ENCODE assay signal across 23 cellular contexts in genomic region chr11:30012346-30012745, GRCh38. TPM values are rescaled to one million over a fixed set of nuclear protein-coding genes. Genes with fewer than 3 reads are reported as not detected.
A peak's percentile ranks its signal among the peaks of the same experiment; 100 is the strongest.
DNase-seq lines count a peak whose midpoint lies in the region; ATAC-seq and TF ChIP-seq lines count a peak whose summit lies in the region.
"Had no signal": no experiment of that assay in that cellular context is flagged by ENCODE, and none has a peak within 500 bp of the region (broad histone marks: within the 10 kb centered on the region; RNA-seq: fewer than 3 reads in every experiment).

No MANE protein-coding gene starts in this region.

- no peak for TF ChIP-seq POLR2A in breast epithelium (IDR thresholded peaks at IDR 0.05)

- H3K4me2 ChIP-seq in neural progenitor cell, result no peak overlapping the region
- H3K4me2 ChIP-seq: A549; BLaER1 treated with 17β-estradiol and CSF1 and Interleukin-3, amounts not matched to agents 10 nM and 100 nM had no signal

- H3K9ac ChIP-seq in neural progenitor cell, result no peak overlapping the region
- H3K9ac ChIP-seq: BLaER1 treated with 17β-estradiol and CSF1 and Interleukin-3, amounts not matched to agents 10 nM and 100 nM had no signal

- no peak overlapping the region for H3K4me3 Mint-ChIP-seq in neural progenitor cell
- H3K4me3 Mint-ChIP-seq: B cell; CD4-positive, alpha-beta T cell; CD8-positive, alpha-beta T cell had no signal

- peaks cover 3% of the 10 kb centered on the region for H3K9me3 Mint-ChIP-seq in neural progenitor cell
- H3K9me3 Mint-ChIP-seq: CD4-positive, alpha-beta T cell; CD8-positive, alpha-beta T cell had no signal

- no peak for ATAC-seq in Right ventricle myocardium inferior
- no peak for ATAC-seq in left cardiac atrium
- ATAC-seq: A549; CD8-positive, alpha-beta T cell; GM12878 had no signal

- H3K27ac ChIP-seq in neural progenitor cell, result no peak overlapping the region
- H3K27ac ChIP-seq in breast epithelium, result no peak overlapping the region
- H3K27ac ChIP-seq: 22Rv1; A549; BLaER1 treated with 17β-estradiol and CSF1 and Interleukin-3, amounts not matched to agents 10 nM and 100 nM; C4-2B had no signal

- H3K36me3 Mint-ChIP-seq in neural progenitor cell, result no peaks in the 10 kb centered on the region
- H3K36me3 Mint-ChIP-seq: CD8-positive, alpha-beta T cell had no signal

- no peak for TF ChIP-seq CTCF in neural progenitor cell (IDR thresholded peaks at IDR 0.05)
- no peak for TF ChIP-seq CTCF in breast epithelium (IDR thresholded peaks at IDR 0.05)

- H3K9me3 ChIP-seq in neural progenitor cell (ENCODE audit: low read depth) (no peaks in the 10 kb centered on the region), breast epithelium (no peaks in the 10 kb centered on the region)
- H3K9me3 ChIP-seq: A549 had no signal

- peaks cover 12% of the 10 kb centered on the region for H3F3A ChIP-seq in neural progenitor cell (ENCODE audit: low read depth)

- no peaks in the 10 kb centered on the region for H3K36me3 ChIP-seq in neural progenitor cell
- no peaks in the 10 kb centered on the region for H3K36me3 ChIP-seq in breast epithelium
- H3K36me3 ChIP-seq: BLaER1 treated with 17β-estradiol and CSF1 and Interleukin-3, amounts not matched to agents 10 nM and 100 nM had no signal

- H3K27me3 Mint-ChIP-seq in neural progenitor cell (ENCODE audit: insufficient read depth, low read depth), result peaks cover 3% of the 10 kb centered on the region
- H3K27me3 Mint-ChIP-seq: B cell had no signal

- DNase-seq in Right ventricle myocardium inferior (ENCODE audit: missing footprints) (peak; percentile 63), left cardiac atrium (no peak), posterior vena cava (ENCODE audit: low spot score) (peak; percentile 58), neural progenitor cell (ENCODE audit: low spot score) (no peak), breast epithelium (ENCODE audit: low spot score in 2 of 2) (no peak)
- DNase-seq: AML-193; CD4-positive, alpha-beta T cell; CD8-positive, alpha-beta T cell; DMS 273 treated with DMSO at 0.1 percent for 48 hours; DMS153; DMS53; DMS79; DND-41; EL; GDM1 had no signal

- no peaks in the 10 kb centered on the region for H3K4me1 Mint-ChIP-seq in neural progenitor cell
- H3K4me1 Mint-ChIP-seq: B cell had no signal

- H2AFZ ChIP-seq in neural progenitor cell (replicated peaks), result no peak overlapping the region

- H3K27ac Mint-ChIP-seq in neural progenitor cell, result no peak overlapping the region
- H3K27ac Mint-ChIP-seq: B cell; CD4-positive, alpha-beta T cell; CD8-positive, alpha-beta T cell had no signal

- no peaks in the 10 kb centered on the region for H3K79me2 ChIP-seq in neural progenitor cell (ENCODE audit: low read depth)

- peaks cover 60% of the 10 kb centered on the region for H3K27me3 ChIP-seq in neural progenitor cell
- H3K27me3 ChIP-seq in breast epithelium, result peaks cover 0 to 34% of the 10 kb centered on the region in 2 donors
- H3K27me3 ChIP-seq: BLaER1 treated with 17β-estradiol and CSF1 and Interleukin-3, amounts not matched to agents 10 nM and 100 nM had no signal

- peaks cover 19% of the 10 kb centered on the region for H3K4me1 ChIP-seq in neural progenitor cell
- H3K4me1 ChIP-seq in breast epithelium, result no peaks in the 10 kb centered on the region
- H3K4me1 ChIP-seq: A549; BLaER1 treated with 17β-estradiol and CSF1 and Interleukin-3, amounts not matched to agents 10 nM and 100 nM had no signal

- intact Hi-C loops in Right ventricle myocardium inferior (cut with DNase I) (no loop called here), left cardiac atrium (cut with DNase I) (no loop called here), posterior vena cava (cut with DNase I) (no loop called here), breast epithelium (cut with DNase I; ENCODE audit: low total_unique reads) (loop anchor here (5.0 kb wide), 1 partner anchor 1370 kb away; no protein-coding TSS in a partner anchor)

- H4K20me1 ChIP-seq in neural progenitor cell (ENCODE audit: low read depth), result no peaks in the 10 kb centered on the region
- H4K20me1 ChIP-seq: BLaER1 treated with 17β-estradiol and CSF1 and Interleukin-3, amounts not matched to agents 10 nM and 100 nM had no signal

- H3K4me3 ChIP-seq in neural progenitor cell, result no peak overlapping the region
- no peak overlapping the region for H3K4me3 ChIP-seq in breast epithelium
- H3K4me3 ChIP-seq: A549; BLaER1 treated with 17β-estradiol and CSF1 and Interleukin-3, amounts not matched to agents 10 nM and 100 nM; GM12878 had no signal

RNA-seq across cellular contexts. Expression of gene KCNA4, which starts 4.5 kb away (rescaled TPM):
- total RNA-seq in Right ventricle myocardium inferior (1.9 TPM), left cardiac atrium (1 to 10 TPM in 1 of 2 donors, under 1 TPM in 1; 0.94 to 1.9 TPM), posterior vena cava (under 1 TPM; 0.32 to 0.71 TPM), neural progenitor cell (ENCODE audit: low replicate concordance) (0.74 and 1.3 TPM in 2 replicates), breast epithelium (1 to 10 TPM in 2 of 3 donors, under 1 TPM in 1; under 0.01 to 5.7 (median 3.2) TPM)
- total RNA-seq: A172; B cell; CD4-positive, alpha-beta T cell; CD8-positive, alpha-beta T cell; G401; GM12878 had no signal

Comparison
In these comparisons a context has a peak if more than half of its experiments do, and no peak if none do; other contexts are left out.
1. DNase-seq: peak in Right ventricle myocardium inferior (single experiment) and posterior vena cava (single experiment); none in left cardiac atrium (single experiment), neural progenitor cell (single experiment) and breast epithelium (0 of 2).